Comparison of ENCODE assay signal across 8 cellular contexts in genomic region chr10:113854019-113854756, GRCh38. TPM values are rescaled to one million over a fixed set of nuclear protein-coding genes. Genes with fewer than 3 reads are reported as not detected.
DNase-seq lines count a peak whose midpoint lies in the region; ATAC-seq, FAIRE-seq and TF ChIP-seq lines count a peak whose summit lies in the region.

Gene DCLRE1A, minus strand, starts transcription at chr10:113854082. Its CDS starts 900 bp downstream, at chr10:113853182.
A gene with protein sequence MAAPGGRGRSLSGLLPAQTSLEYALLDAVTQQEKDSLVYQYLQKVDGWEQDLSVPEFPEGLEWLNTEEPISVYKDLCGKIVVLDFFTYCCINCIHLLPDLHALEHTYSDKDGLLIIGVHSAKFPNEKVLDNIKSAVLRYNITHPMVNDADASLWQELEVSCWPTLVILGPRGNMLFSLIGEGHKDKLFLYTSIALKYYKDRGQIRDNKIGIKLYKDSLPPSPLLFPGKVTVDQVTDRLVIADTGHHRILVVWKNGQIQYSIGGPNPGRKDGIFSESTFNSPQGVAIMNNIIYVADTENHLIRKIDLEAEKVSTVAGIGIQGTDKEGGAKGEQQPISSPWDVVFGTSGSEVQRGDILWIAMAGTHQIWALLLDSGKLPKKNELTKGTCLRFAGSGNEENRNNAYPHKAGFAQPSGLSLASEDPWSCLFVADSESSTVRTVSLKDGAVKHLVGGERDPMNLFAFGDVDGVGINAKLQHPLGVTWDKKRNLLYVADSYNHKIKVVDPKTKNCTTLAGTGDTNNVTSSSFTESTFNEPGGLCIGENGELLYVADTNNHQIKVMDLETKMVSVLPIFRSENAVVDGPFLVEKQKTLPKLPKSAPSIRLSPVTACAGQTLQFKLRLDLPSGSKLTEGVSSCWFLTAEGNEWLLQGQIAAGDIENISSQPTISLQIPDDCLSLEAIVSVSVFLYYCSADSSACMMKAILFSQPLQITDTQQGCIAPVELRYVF (plus strand): TSS chr10:113854661. CDS start chr10:113854873, 212 bp downstream.

- peak; percentile 48 for ATAC-seq in GM19397 (IDR thresholded peaks at IDR 0.05; ENCODE audit: unreplicated experiment)

- H3K36me3 ChIP-seq in NT2/D1 (ENCODE audit: insufficient read depth, insufficient read length, low read length): peaks cover 18% of the 10 kb centered on the region

- peak; percentile 1 to 88 (median 76) for DNase-seq in C1 segment of cervical spinal cord (lab: John Stamatoyannopoulos, UW)
- DNase-seq in HPDE6-E6E7 (ENCODE audit: extremely low spot score): peak; percentile 44
- DNase-seq in NT2/D1 (ENCODE audit: low read depth, low spot score): peak; percentile 51
- DNase-seq in activated CD8-positive, alpha-beta memory T cell treated with anti-CD3 and anti-CD28 coated beads, Interleukin-2, amount 50 U/mL, for 1 hour (ENCODE audit: extremely low read depth): peak; percentile 20
- DNase-seq in mesothelial cell of epicardium (ENCODE audit: low spot score in 2 of 2, unreplicated experiment in 2 of 2): peak; percentile 47 to 61
- DNase-seq in stimulated activated CD8-positive, alpha-beta memory T cell treated with anti-CD3 and anti-CD28 coated beads, Interleukin-15, amount 100 ng/mL, for 4 hours (ENCODE audit: low read depth in 2 of 2): peak; percentile 35 to 48

- no peaks in the 10 kb centered on the region for H3K4me1 ChIP-seq in NT2/D1 (ENCODE audit: insufficient read depth, insufficient read length)

- H3K27ac Mint-ChIP-seq in mesothelial cell of epicardium: peak within 1 kb of the TSS; percentile 98

- no peak for TF ChIP-seq CTCF in mesothelial cell of epicardium (IDR thresholded peaks at IDR 0.05; ENCODE audit: unreplicated experiment)

- no peaks in the 10 kb centered on the region for H3K9me3 ChIP-seq in NT2/D1 (ENCODE audit: insufficient read depth, low read length)

- peak within 1 kb of the TSS; percentile 90 for H3K9ac ChIP-seq in NT2/D1 (ENCODE audit: insufficient read length, low read depth)

- H3K36me3 Mint-ChIP-seq in mesothelial cell of epicardium: no peaks in the 10 kb centered on the region

- H3K27me3 ChIP-seq in NT2/D1 (ENCODE audit: insufficient read depth, insufficient read length): no peaks in the 10 kb centered on the region

- FAIRE-seq in endometrium (lab: Jason Lieb, UNC): peak; percentile 21

- H3K4me3 ChIP-seq in NT2/D1 (ENCODE audit: insufficient read length, low read depth): peak within 1 kb of the TSS; percentile 80

- H3K4me3 Mint-ChIP-seq in mesothelial cell of epicardium: peak within 1 kb of the TSS; percentile 91

- peaks cover 36% of the 10 kb centered on the region for H3K4me1 Mint-ChIP-seq in mesothelial cell of epicardium

- no peaks in the 10 kb centered on the region for H3K27me3 Mint-ChIP-seq in mesothelial cell of epicardium (ENCODE audit: low read depth)

- H3K9me3 Mint-ChIP-seq in mesothelial cell of epicardium: no peaks in the 10 kb centered on the region

RNA-seq across cellular contexts. Expression of gene DCLRE1A, which starts in this region (rescaled TPM):
- total RNA-seq in mesothelial cell of epicardium: 6.4 to 6.7 TPM (median 6.4 TPM) in 3 replicates

RNA-seq across cellular contexts. Expression of the second gene that starts in this region (rescaled TPM):
- 39.9 to 42.7 TPM (median 42.2 TPM) in 3 replicates for total RNA-seq in mesothelial cell of epicardium

Comparison
In these comparisons a context has a peak if more than half of its experiments do, and no peak if none do; other contexts are left out.
1. Peak in every context shown above with its lines: DNase-seq, ATAC-seq and H3K4me3 ChIP-seq.
2. DNase-seq: peak in every context shown above with its lines; median percentile 76 in C1 segment of cervical spinal cord; 54 in mesothelial cell of epicardium; 51 in NT2/D1; 44 in HPDE6-E6E7; 42 in stimulated activated CD8-positive, alpha-beta memory T cell treated with anti-CD3 and anti-CD28 coated beads, Interleukin-15, amount 100 ng/mL, for 4 hours; 20 in activated CD8-positive, alpha-beta memory T cell treated with anti-CD3 and anti-CD28 coated beads, Interleukin-2, amount 50 U/mL, for 1 hour.